In genomic region chr7:19097165-19097885, GRCh38 we compare ENCODE assay signal across 1 cellular context.
TF ChIP-seq lines count a peak whose summit lies in the region.

No MANE protein-coding gene starts in this region.

TF ChIP-seq in SK-N-SH, 30 proteins besides CTCF, POLR2A, EP300 and RAD21 (continued from another document):
- TF ChIP-seq FOXM1 (IDR thresholded peaks at IDR 0.05; ENCODE audit: low read depth) (no peak), PBX3 (IDR thresholded peaks at IDR 0.05) (peak; percentile 36; the same call in 1 of the 2 replicates), MXI1 (IDR thresholded peaks at IDR 0.05; ENCODE audit: low read depth, low read length) (no peak), REST (IDR thresholded peaks at IDR 0.05; ENCODE audit: low read depth, low read length) (no peak), NRF1 (IDR thresholded peaks at IDR 0.05; ENCODE audit: low read depth, low read length) (no peak), EZH2phosphoT487 (IDR thresholded peaks at IDR 0.05; ENCODE audit: borderline replicate concordance, low read depth) (no peak), SIN3A (IDR thresholded peaks at IDR 0.05; ENCODE audit: borderline replicate concordance, low read depth, low read length) (0 out of 2 replicates have a peak, but pooled peaks have one; percentile 36), MEF2A (IDR thresholded peaks at IDR 0.05; ENCODE audit: borderline replicate concordance, low read depth) (no peak), RXRA (IDR thresholded peaks at IDR 0.05; ENCODE audit: borderline replicate concordance, low read depth) (no peak), RFX5 (IDR thresholded peaks at IDR 0.05; ENCODE audit: low read length) (no peak), TCF12 (IDR thresholded peaks at IDR 0.05) (peak; percentile 56), FOXJ3 (CRISPR knock-in tag; IDR thresholded peaks at IDR 0.05) (no peak), MAX (IDR thresholded peaks at IDR 0.05; ENCODE audit: low read depth) (no peak), GATA2 (CRISPR knock-in tag; IDR thresholded peaks at IDR 0.05) (peak; percentile 47; the same call in 1 of the 2 replicates), YY1 (IDR thresholded peaks at IDR 0.05; ENCODE audit: low read depth) (no peak), USF2 (IDR thresholded peaks at IDR 0.05; ENCODE audit: borderline replicate concordance, low read depth, low read length) (no peak)
